1 cellular context compared by ENCODE assay signal in the genomic region with DNA sequence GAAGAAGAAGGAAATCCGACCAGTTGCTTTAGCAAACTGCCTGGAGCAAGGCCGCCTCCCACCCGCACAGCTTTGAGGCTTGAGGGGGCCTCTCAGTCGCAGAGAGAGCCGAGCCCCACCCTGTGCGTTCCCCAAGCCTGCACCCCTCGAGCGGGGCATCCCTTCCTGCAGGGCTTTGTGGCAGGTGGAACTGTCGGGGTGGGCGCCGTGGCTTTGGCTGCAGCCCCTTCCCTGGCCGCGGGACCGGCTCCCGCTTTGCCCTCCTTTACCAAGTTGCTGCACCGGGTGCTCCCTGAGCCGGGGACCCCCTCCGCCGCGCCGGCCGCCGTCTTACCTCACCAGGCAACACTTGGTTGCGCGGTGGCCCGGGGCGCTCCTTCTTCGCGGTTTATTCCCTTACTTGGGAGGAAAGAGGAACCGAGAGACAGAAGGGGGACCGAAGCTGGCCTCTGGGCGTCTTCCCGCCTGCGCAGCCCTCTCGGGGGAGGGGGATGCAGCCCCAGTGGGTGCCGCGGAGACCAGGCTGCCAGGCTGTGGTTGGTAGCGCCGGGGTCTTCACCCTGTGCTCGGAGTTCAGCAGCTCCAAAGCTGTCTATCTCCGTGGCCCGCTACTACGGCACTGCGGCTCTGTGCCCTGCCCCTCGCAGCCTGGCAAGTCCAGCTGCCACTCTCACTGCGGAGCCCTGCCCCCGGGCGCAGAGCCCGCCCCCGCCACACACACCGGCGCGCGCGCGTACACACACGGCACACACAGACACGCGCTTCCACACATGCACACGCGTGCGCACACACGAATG.
TF ChIP-seq lines count a peak whose summit lies in the region.

A gene (minus strand): TSS at position 623 of the 797 bp plus-strand sequence. CDS start 41,775 bp downstream, outside the sequence.

TF ChIP-seq in GM12878, 131 proteins besides CTCF, POLR2A, EP300 and RAD21 (continued from another document and continues in another):
- TF ChIP-seq, protein P1, sequence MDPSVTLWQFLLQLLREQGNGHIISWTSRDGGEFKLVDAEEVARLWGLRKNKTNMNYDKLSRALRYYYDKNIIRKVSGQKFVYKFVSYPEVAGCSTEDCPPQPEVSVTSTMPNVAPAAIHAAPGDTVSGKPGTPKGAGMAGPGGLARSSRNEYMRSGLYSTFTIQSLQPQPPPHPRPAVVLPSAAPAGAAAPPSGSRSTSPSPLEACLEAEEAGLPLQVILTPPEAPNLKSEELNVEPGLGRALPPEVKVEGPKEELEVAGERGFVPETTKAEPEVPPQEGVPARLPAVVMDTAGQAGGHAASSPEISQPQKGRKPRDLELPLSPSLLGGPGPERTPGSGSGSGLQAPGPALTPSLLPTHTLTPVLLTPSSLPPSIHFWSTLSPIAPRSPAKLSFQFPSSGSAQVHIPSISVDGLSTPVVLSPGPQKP (IDR thresholded peaks at IDR 0.05; ENCODE audit: low read depth, low read length): no peak
- peak; percentile 75 for TF ChIP-seq EED (IDR thresholded peaks at IDR 0.05; ENCODE audit: low read depth)
- TF ChIP-seq MTA2 (IDR thresholded peaks at IDR 0.05; ENCODE audit: low read depth): 0 out of 2 replicates have a peak, but pooled peaks have one; percentile 32
- TF ChIP-seq STAT1 (conservative IDR thresholded peaks at IDR 0.05): no peak
- TF ChIP-seq ZNF24 (IDR thresholded peaks at IDR 0.05): no peak
- TF ChIP-seq, protein P2, sequence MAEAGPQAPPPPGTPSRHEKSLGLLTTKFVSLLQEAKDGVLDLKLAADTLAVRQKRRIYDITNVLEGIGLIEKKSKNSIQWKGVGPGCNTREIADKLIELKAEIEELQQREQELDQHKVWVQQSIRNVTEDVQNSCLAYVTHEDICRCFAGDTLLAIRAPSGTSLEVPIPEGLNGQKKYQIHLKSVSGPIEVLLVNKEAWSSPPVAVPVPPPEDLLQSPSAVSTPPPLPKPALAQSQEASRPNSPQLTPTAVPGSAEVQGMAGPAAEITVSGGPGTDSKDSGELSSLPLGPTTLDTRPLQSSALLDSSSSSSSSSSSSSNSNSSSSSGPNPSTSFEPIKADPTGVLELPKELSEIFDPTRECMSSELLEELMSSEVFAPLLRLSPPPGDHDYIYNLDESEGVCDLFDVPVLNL (IDR thresholded peaks at IDR 0.05; ENCODE audit: low read depth, low read length): no peak
- peak; percentile 83 for TF ChIP-seq DPF2 (IDR thresholded peaks at IDR 0.05)
- TF ChIP-seq JUNB (IDR thresholded peaks at IDR 0.05): no peak
- TF ChIP-seq, protein P3, sequence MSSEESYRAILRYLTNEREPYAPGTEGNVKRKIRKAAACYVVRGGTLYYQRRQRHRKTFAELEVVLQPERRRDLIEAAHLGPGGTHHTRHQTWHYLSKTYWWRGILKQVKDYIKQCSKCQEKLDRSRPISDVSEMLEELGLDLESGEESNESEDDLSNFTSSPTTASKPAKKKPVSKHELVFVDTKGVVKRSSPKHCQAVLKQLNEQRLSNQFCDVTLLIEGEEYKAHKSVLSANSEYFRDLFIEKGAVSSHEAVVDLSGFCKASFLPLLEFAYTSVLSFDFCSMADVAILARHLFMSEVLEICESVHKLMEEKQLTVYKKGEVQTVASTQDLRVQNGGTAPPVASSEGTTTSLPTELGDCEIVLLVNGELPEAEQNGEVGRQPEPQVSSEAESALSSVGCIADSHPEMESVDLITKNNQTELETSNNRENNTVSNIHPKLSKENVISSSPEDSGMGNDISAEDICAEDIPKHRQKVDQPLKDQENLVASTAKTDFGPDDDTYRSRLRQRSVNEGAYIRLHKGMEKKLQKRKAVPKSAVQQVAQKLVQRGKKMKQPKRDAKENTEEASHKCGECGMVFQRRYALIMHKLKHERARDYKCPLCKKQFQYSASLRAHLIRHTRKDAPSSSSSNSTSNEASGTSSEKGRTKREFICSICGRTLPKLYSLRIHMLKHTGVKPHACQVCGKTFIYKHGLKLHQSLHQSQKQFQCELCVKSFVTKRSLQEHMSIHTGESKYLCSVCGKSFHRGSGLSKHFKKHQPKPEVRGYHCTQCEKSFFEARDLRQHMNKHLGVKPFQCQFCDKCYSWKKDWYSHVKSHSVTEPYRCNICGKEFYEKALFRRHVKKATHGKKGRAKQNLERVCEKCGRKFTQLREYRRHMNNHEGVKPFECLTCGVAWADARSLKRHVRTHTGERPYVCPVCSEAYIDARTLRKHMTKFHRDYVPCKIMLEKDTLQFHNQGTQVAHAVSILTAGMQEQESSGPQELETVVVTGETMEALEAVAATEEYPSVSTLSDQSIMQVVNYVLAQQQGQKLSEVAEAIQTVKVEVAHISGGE (CRISPR knock-in tag; IDR thresholded peaks at IDR 0.05): no peak
- no peak for TF ChIP-seq NBN (IDR thresholded peaks at IDR 0.05)
- no peak for TF ChIP-seq ESRRA (IDR thresholded peaks at IDR 0.05; ENCODE audit: low read length)
- TF ChIP-seq, protein P4, sequence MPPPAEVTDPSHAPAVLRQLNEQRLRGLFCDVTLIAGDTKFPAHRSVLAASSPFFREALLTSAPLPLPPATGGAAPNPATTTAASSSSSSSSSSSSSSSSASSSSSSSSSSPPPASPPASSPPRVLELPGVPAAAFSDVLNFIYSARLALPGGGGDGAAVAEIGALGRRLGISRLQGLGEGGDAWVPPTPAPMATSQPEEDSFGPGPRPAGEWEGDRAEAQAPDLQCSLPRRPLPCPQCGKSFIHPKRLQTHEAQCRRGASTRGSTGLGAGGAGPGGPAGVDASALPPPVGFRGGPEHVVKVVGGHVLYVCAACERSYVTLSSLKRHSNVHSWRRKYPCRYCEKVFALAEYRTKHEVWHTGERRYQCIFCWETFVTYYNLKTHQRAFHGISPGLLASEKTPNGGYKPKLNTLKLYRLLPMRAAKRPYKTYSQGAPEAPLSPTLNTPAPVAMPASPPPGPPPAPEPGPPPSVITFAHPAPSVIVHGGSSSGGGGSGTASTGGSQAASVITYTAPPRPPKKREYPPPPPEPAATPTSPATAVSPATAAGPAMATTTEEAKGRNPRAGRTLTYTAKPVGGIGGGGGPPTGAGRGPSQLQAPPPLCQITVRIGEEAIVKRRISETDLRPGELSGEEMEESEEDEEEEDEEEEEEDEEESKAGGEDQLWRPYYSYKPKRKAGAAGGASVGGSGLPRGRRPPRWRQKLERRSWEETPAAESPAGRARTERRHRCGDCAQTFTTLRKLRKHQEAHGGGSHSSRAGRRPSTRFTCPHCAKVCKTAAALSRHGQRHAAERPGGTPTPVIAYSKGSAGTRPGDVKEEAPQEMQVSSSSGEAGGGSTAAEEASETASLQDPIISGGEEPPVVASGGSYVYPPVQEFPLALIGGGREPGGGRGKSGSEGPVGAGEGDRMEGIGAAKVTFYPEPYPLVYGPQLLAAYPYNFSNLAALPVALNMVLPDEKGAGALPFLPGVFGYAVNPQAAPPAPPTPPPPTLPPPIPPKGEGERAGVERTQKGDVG (CRISPR knock-in tag; IDR thresholded peaks at IDR 0.05): no peak
- TF ChIP-seq, protein P5, sequence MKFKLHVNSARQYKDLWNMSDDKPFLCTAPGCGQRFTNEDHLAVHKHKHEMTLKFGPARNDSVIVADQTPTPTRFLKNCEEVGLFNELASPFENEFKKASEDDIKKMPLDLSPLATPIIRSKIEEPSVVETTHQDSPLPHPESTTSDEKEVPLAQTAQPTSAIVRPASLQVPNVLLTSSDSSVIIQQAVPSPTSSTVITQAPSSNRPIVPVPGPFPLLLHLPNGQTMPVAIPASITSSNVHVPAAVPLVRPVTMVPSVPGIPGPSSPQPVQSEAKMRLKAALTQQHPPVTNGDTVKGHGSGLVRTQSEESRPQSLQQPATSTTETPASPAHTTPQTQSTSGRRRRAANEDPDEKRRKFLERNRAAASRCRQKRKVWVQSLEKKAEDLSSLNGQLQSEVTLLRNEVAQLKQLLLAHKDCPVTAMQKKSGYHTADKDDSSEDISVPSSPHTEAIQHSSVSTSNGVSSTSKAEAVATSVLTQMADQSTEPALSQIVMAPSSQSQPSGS (IDR thresholded peaks at IDR 0.05; ENCODE audit: low read length): no peak
- no peak for TF ChIP-seq KDM1A (IDR thresholded peaks at IDR 0.05; ENCODE audit: borderline replicate concordance)
- TF ChIP-seq POLR2AphosphoS2 (IDR thresholded peaks at IDR 0.05; ENCODE audit: low read depth, low read length): no peak
- TF ChIP-seq, protein P6, sequence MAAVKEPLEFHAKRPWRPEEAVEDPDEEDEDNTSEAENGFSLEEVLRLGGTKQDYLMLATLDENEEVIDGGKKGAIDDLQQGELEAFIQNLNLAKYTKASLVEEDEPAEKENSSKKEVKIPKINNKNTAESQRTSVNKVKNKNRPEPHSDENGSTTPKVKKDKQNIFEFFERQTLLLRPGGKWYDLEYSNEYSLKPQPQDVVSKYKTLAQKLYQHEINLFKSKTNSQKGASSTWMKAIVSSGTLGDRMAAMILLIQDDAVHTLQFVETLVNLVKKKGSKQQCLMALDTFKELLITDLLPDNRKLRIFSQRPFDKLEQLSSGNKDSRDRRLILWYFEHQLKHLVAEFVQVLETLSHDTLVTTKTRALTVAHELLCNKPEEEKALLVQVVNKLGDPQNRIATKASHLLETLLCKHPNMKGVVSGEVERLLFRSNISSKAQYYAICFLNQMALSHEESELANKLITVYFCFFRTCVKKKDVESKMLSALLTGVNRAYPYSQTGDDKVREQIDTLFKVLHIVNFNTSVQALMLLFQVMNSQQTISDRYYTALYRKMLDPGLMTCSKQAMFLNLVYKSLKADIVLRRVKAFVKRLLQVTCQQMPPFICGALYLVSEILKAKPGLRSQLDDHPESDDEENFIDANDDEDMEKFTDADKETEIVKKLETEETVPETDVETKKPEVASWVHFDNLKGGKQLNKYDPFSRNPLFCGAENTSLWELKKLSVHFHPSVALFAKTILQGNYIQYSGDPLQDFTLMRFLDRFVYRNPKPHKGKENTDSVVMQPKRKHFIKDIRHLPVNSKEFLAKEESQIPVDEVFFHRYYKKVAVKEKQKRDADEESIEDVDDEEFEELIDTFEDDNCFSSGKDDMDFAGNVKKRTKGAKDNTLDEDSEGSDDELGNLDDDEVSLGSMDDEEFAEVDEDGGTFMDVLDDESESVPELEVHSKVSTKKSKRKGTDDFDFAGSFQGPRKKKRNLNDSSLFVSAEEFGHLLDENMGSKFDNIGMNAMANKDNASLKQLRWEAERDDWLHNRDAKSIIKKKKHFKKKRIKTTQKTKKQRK (IDR thresholded peaks at IDR 0.05; ENCODE audit: low read depth, low read length): no peak
- no peak for TF ChIP-seq WRNIP1 (IDR thresholded peaks at IDR 0.05; ENCODE audit: borderline replicate concordance, low read depth, low read length)
- TF ChIP-seq FOXM1 (IDR thresholded peaks at IDR 0.05; ENCODE audit: low read depth, low read length): no peak
- TF ChIP-seq ZNF217 (IDR thresholded peaks at IDR 0.05): no peak
- no peak for TF ChIP-seq MEF2B (IDR thresholded peaks at IDR 0.05; ENCODE audit: partially characterized antibody, poor library complexity, severe bottlenecking)
- no peak for TF ChIP-seq SMAD5 (IDR thresholded peaks at IDR 0.05; ENCODE audit: low read depth)
- peak; percentile 78 for TF ChIP-seq RUNX3 (IDR thresholded peaks at IDR 0.05; ENCODE audit: low read length)
- TF ChIP-seq, protein P7, sequence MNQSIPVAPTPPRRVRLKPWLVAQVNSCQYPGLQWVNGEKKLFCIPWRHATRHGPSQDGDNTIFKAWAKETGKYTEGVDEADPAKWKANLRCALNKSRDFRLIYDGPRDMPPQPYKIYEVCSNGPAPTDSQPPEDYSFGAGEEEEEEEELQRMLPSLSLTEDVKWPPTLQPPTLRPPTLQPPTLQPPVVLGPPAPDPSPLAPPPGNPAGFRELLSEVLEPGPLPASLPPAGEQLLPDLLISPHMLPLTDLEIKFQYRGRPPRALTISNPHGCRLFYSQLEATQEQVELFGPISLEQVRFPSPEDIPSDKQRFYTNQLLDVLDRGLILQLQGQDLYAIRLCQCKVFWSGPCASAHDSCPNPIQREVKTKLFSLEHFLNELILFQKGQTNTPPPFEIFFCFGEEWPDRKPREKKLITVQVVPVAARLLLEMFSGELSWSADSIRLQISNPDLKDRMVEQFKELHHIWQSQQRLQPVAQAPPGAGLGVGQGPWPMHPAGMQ (IDR thresholded peaks at IDR 0.05; ENCODE audit: borderline replicate concordance): no peak
- no peak for TF ChIP-seq BCL11A (IDR thresholded peaks at IDR 0.05; ENCODE audit: low read depth, low read length)
- no peak for TF ChIP-seq TCF7 (IDR thresholded peaks at IDR 0.05; ENCODE audit: borderline replicate concordance)
- TF ChIP-seq CREB1 (IDR thresholded peaks at IDR 0.05; ENCODE audit: low read depth): no peak
- 0 out of 4 replicates have a peak, but pooled peaks of 1 of the 2 experiments have one; percentile 13 for TF ChIP-seq BHLHE40 (IDR thresholded peaks at IDR 0.05; ENCODE audit: borderline replicate concordance in 1 of 2, low read depth in 2 of 2, low read length in 1 of 2)
- no peak for TF ChIP-seq GABPA (IDR thresholded peaks at IDR 0.05; ENCODE audit: low read depth)
- TF ChIP-seq CBX3 (IDR thresholded peaks at IDR 0.05; ENCODE audit: borderline replicate concordance, low read depth): no peak
- no peak for TF ChIP-seq ZNF622 (IDR thresholded peaks at IDR 0.05)
- TF ChIP-seq, protein P8, sequence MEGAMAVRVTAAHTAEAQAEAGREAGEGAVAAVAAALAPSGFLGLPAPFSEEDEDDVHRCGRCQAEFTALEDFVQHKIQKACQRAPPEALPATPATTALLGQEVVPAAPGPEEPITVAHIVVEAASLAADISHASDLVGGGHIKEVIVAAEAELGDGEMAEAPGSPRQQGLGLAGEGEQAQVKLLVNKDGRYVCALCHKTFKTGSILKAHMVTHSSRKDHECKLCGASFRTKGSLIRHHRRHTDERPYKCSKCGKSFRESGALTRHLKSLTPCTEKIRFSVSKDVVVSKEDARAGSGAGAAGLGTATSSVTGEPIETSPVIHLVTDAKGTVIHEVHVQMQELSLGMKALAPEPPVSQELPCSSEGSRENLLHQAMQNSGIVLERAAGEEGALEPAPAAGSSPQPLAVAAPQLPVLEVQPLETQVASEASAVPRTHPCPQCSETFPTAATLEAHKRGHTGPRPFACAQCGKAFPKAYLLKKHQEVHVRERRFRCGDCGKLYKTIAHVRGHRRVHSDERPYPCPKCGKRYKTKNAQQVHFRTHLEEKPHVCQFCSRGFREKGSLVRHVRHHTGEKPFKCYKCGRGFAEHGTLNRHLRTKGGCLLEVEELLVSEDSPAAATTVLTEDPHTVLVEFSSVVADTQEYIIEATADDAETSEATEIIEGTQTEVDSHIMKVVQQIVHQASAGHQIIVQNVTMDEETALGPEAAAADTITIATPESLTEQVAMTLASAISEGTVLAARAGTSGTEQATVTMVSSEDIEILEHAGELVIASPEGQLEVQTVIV (IDR thresholded peaks at IDR 0.05; ENCODE audit: borderline replicate concordance, partially characterized antibody): no peak
- TF ChIP-seq CREM (IDR thresholded peaks at IDR 0.05; ENCODE audit: low read depth): 0 out of 2 replicates have a peak, but pooled peaks have one; percentile 9
- no peak for TF ChIP-seq MXI1 (IDR thresholded peaks at IDR 0.05; ENCODE audit: low read depth, low read length)
- no peak for TF ChIP-seq TCF3 (IDR thresholded peaks at IDR 0.05; ENCODE audit: borderline replicate concordance, insufficient read depth, low read depth, low read length)
